Comparison of ENCODE assay signal across 10 cellular contexts in the genomic region with DNA sequence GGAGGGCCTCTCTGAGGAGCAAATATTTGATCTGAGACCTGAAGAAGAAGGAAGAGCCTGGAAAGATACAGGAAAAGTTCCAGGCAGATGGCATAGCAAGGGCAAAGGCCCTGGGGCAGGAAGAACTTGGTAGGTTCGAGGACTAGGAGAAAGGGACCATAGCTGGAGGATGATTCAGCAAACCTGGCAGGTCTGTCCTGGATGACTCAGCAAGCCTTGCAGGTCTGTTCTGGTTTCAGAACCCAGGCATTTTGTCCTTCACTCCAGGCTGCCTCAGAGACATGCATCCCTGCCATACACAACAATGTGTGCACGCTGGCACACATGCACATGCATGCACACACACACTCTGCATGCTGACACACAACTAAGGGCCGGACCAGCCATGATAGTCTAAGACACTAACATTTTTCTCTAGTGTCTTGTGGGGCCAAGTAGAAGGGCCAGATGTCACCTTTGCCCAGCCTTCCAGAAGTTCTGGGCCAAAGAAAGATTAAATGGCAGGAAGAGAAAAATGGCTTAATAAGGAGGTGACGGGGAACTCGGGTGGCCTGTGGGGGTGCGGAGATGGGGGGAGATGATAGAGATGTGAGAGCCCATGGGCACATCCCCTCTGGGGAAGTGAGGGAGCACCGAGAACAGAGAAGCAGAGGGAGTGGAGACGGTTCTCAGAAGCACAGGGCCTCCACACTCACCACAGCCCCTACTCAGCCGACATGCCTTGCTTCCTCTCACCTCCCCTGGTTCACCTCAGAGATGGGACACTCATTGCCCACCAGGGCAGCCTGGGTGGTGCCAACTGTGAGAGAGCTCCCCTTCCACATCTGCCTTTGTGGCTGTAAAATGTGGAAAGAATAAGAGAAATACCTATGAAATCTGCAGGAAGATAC. TPM values are rescaled to one million over a fixed set of nuclear protein-coding genes. Genes with fewer than 3 reads are reported as not detected.
DNase-seq lines count a peak whose midpoint lies in the region; ATAC-seq and TF ChIP-seq lines count a peak whose summit lies in the region.
"Had no signal": no experiment of that assay in that cellular context is flagged by ENCODE, and none has a peak within 500 bp of the region (broad histone marks: within the 10 kb centered on the region; RNA-seq: fewer than 3 reads in every experiment).

No MANE protein-coding gene starts in this region.

- WGBS in sigmoid colon, 2 donors = 76 to 88% methylated on average over 9 of the region's 9 CpGs

- H3K9me3 Mint-ChIP-seq in stimulated activated naive CD8-positive, alpha-beta T cell treated with anti-CD3 and anti-CD28 coated beads, Interleukin-15, Interleukin-2, amounts not matched to agents 100 ng/mL and 50 ng/mL, for 24 hours = no peaks in the 10 kb centered on the region

- H3K36me3 ChIP-seq in RWPE2 (ENCODE audit: low read depth) = no peaks in the 10 kb centered on the region
- no peaks in the 10 kb centered on the region for H3K36me3 ChIP-seq in sigmoid colon
- H3K36me3 ChIP-seq: right lobe of liver had no signal

- H3K27ac ChIP-seq in RWPE2 (ENCODE audit: poor library complexity, severe bottlenecking) (peak overlapping the region; percentile 83), sigmoid colon (no peak overlapping the region)

- in situ Hi-C loops in GM13976 (cut with MboI; ENCODE audit: low sequenced_read_pairs, unreplicated experiment) = no loop called here

- H3K27me3 ChIP-seq in RWPE2 (ENCODE audit: insufficient read depth, poor library complexity, severe bottlenecking) = no peaks in the 10 kb centered on the region
- peaks cover 0 to 4% (median 0%) of the 10 kb centered on the region in 3 donors for H3K27me3 ChIP-seq in sigmoid colon
- H3K27me3 ChIP-seq: right lobe of liver had no signal

- intact Hi-C loops in sigmoid colon (cut with DNase I) = no loop called here

- H3K36me3 Mint-ChIP-seq in stimulated activated naive CD8-positive, alpha-beta T cell treated with anti-CD3 and anti-CD28 coated beads, Interleukin-15, Interleukin-2, amounts not matched to agents 100 ng/mL and 50 ng/mL, for 24 hours (ENCODE audit: low read depth) = no peaks in the 10 kb centered on the region

- peaks cover 30% of the 10 kb centered on the region for H3K4me1 Mint-ChIP-seq in stimulated activated naive CD8-positive, alpha-beta T cell treated with anti-CD3 and anti-CD28 coated beads, Interleukin-15, Interleukin-2, amounts not matched to agents 100 ng/mL and 50 ng/mL, for 24 hours (ENCODE audit: low read depth)

- TF ChIP-seq CTCF in RWPE2 (IDR thresholded peaks at IDR 0.05; ENCODE audit: poor library complexity, severe bottlenecking) = no peak
- TF ChIP-seq CTCF in sigmoid colon (IDR thresholded peaks at IDR 0.05) = no peak
- TF ChIP-seq CTCF in GM10266 (IDR thresholded peaks at IDR 0.05; ENCODE audit: control insufficient read depth, insufficient read depth, low read depth, missing control alignments) = no peak
- no peak for TF ChIP-seq CTCF in GM13976 (IDR thresholded peaks at IDR 0.05; ENCODE audit: borderline replicate concordance, control extremely low read depth, extremely low read depth, insufficient read depth, missing control alignments)

- H3K4me1 ChIP-seq in RWPE2 (ENCODE audit: insufficient read depth, poor library complexity, severe bottlenecking) (peaks cover 56% of the 10 kb centered on the region), sigmoid colon (peaks cover 0 to 4% (median 0%) of the 10 kb centered on the region in 4 donors)

- H3K4me3 ChIP-seq in RWPE2 (ENCODE audit: severe bottlenecking) (no peak overlapping the region), sigmoid colon (no peak overlapping the region)
- H3K4me3 ChIP-seq: right lobe of liver had no signal

- TF ChIP-seq POLR2A in erythroblast (IDR thresholded peaks at IDR 0.05; ENCODE audit: low read length) = no peak
- no peak for TF ChIP-seq POLR2A in sigmoid colon (IDR thresholded peaks at IDR 0.05)

- no peak for TF ChIP-seq EP300 in sigmoid colon (IDR thresholded peaks at IDR 0.05)

- no peak for ATAC-seq in stimulated activated naive CD8-positive, alpha-beta T cell treated with anti-CD3 and anti-CD28 coated beads, Interleukin-15, Interleukin-2, amounts not matched to agents 100 U/mL and 50 U/mL, for 24 hours
- peak; percentile 34 for ATAC-seq in RWPE2 (ENCODE audit: low read depth)

- no peak overlapping the region for H3K4me3 Mint-ChIP-seq in stimulated activated naive CD8-positive, alpha-beta T cell treated with anti-CD3 and anti-CD28 coated beads, Interleukin-15, Interleukin-2, amounts not matched to agents 100 ng/mL and 50 ng/mL, for 24 hours

- no peak for DNase-seq in stimulated activated naive CD8-positive, alpha-beta T cell treated with anti-CD3 and anti-CD28 coated beads, Interleukin-15, Interleukin-2, amounts not matched to agents 100 U/mL and 50 U/mL, for 24 hours
- DNase-seq in RWPE2 (ENCODE audit: low spot score) (peak; percentile 80), erythroblast (lab: John Stamatoyannopoulos, UW) (peak; percentile 81 to 90), sigmoid colon (no peak), NCI-H446 treated with DMSO at 0.1 percent for 48 hours (lab: John Stamatoyannopoulos, UW) (no peak), GM10266 (ENCODE audit: extremely low spot score) (no peak), GM13976 (ENCODE audit: low spot score) (no peak)
- DNase-seq: NCI-H2081 treated with DMSO at 0.1 percent for 48 hours, right lobe of liver had no signal

- H3K27ac Mint-ChIP-seq in stimulated activated naive CD8-positive, alpha-beta T cell treated with anti-CD3 and anti-CD28 coated beads, Interleukin-15, Interleukin-2, amounts not matched to agents 100 ng/mL and 50 ng/mL, for 24 hours = peak overlapping the region; percentile 7

- H3K9me3 ChIP-seq in RWPE2 (ENCODE audit: severe bottlenecking) = no peaks in the 10 kb centered on the region
- H3K9me3 ChIP-seq in sigmoid colon = no peaks in the 10 kb centered on the region
- H3K9me3 ChIP-seq: right lobe of liver had no signal

- H3K27me3 Mint-ChIP-seq in stimulated activated naive CD8-positive, alpha-beta T cell treated with anti-CD3 and anti-CD28 coated beads, Interleukin-15, Interleukin-2, amounts not matched to agents 100 ng/mL and 50 ng/mL, for 24 hours = no peaks in the 10 kb centered on the region

RNA-seq across cellular contexts. Expression of gene TRIB3, which starts 15.4 kb away (rescaled TPM):
- 1 to 10 TPM; 1.4 to 2.9 (median 1.6) TPM for total RNA-seq in sigmoid colon
- polyA plus RNA-seq in sigmoid colon = 10 to 100 TPM in 2 of 3 donors, 1 to 10 TPM in 1; 9.6 to 29.2 (median 17.8) TPM

RNA-seq across cellular contexts. Expression of gene NRSN2, which starts 18.2 kb away (rescaled TPM):
- total RNA-seq in sigmoid colon = 10 to 100 TPM; 23.2 to 34.3 (median 27.6) TPM
- 10 to 100 TPM in 1 of 3 donors, 1 to 10 TPM in 2; 2.3 to 16.3 (median 7.8) TPM for polyA plus RNA-seq in sigmoid colon

RNA-seq across cellular contexts. Expression of gene SOX12, which starts 39.8 kb away (rescaled TPM):
- total RNA-seq in sigmoid colon = 1 to 10 TPM; 3.6 to 9.7 (median 4.9) TPM
- 1 to 10 TPM; 1.2 to 3.9 (median 1.2) TPM for polyA plus RNA-seq in sigmoid colon

RNA-seq across cellular contexts. Expression of gene RBCK1, which starts 42.9 kb away (rescaled TPM):
- 10 to 100 TPM; 60.7 to 77.5 (median 65.1) TPM for total RNA-seq in sigmoid colon
- 100 to 1,000 TPM in 1 of 3 donors, 10 to 100 TPM in 2; 87.7 to 197 (median 99.0) TPM for polyA plus RNA-seq in sigmoid colon

Comparison
In these comparisons a context has a peak if more than half of its experiments do, and no peak if none do; other contexts are left out.
1. DNase-seq: peak in RWPE2 (single experiment) and erythroblast (2 of 2); none in stimulated activated naive CD8-positive, alpha-beta T cell treated with anti-CD3 and anti-CD28 coated beads, Interleukin-15, Interleukin-2, amounts not matched to agents 100 U/mL and 50 U/mL, for 24 hours (single experiment), sigmoid colon (single experiment), NCI-H446 treated with DMSO at 0.1 percent for 48 hours (single experiment), GM10266 (single experiment) and GM13976 (single experiment).